Comparison of ENCODE assay signal across 8 cellular contexts in genomic region chr2:218648473-218649100, GRCh38. TPM values are rescaled to one million over a fixed set of nuclear protein-coding genes. Genes with fewer than 3 reads are reported as not detected.
DNase-seq lines count a peak whose midpoint lies in the region; ATAC-seq and TF ChIP-seq lines count a peak whose summit lies in the region.

No MANE protein-coding gene starts in this region.

- H3K4me3 ChIP-seq in HL-60 (replicated peaks; ENCODE audit: insufficient read depth, low read length), result no peak overlapping the region

- no peaks in the 10 kb centered on the region for H3K27me3 Mint-ChIP-seq in progenitor cell of endocrine pancreas

- H3K27me3 ChIP-seq in HL-60 (ENCODE audit: insufficient read depth, poor library complexity, severe bottlenecking), result no peaks in the 10 kb centered on the region

- H3K27ac ChIP-seq in HL-60 (replicated peaks), result no peak overlapping the region

- intact Hi-C loops in head of caudate nucleus (cut with DNase I), result no loop called here

- in situ Hi-C loops in G401 (cut with HindIII; ENCODE audit: low sequenced_read_pairs), result no loop called here

- ATAC-seq in HG03460 (IDR thresholded peaks at IDR 0.05; ENCODE audit: unreplicated experiment) (no peak), GM21737 (IDR thresholded peaks at IDR 0.05; ENCODE audit: unreplicated experiment) (no peak)

- no peak overlapping the region for H3K27ac Mint-ChIP-seq in progenitor cell of endocrine pancreas

- no peaks in the 10 kb centered on the region for H3K9me3 Mint-ChIP-seq in progenitor cell of endocrine pancreas (ENCODE audit: low read depth)

- DNase-seq in G401 (ENCODE audit: low spot score), result peak; percentile 50
- peak; percentile 38 to 60 for DNase-seq in HL-60 (ENCODE audit: low read depth in 1 of 2, low spot score in 1 of 2)
- DNase-seq in SHP77 (lab: John Stamatoyannopoulos, UW), result peak; percentile 26 to 37
- DNase-seq in activated naive CD4-positive, alpha-beta T cell treated with anti-CD3 and anti-CD28 coated beads, Interleukin-2, amount 50 U/mL, for 16 hours, result peak; percentile 52
- peak in 41 of 42 donors; percentile 23 to 80 (median 59) for DNase-seq in head of caudate nucleus
- DNase-seq in progenitor cell of endocrine pancreas (ENCODE audit: low spot score, unreplicated experiment), result no peak

- H3K36me3 Mint-ChIP-seq in progenitor cell of endocrine pancreas (ENCODE audit: insufficient read depth), result peaks cover 7% of the 10 kb centered on the region

- H3K4me3 Mint-ChIP-seq in progenitor cell of endocrine pancreas (ENCODE audit: low read depth), result no peak overlapping the region

- TF ChIP-seq CTCF in HL-60 (IDR thresholded peaks at IDR 0.05; ENCODE audit: insufficient read depth, low read length) (peak; percentile 96), progenitor cell of endocrine pancreas (IDR thresholded peaks at IDR 0.05; ENCODE audit: unreplicated experiment) (peak; percentile 80)

- H3K4me1 Mint-ChIP-seq in progenitor cell of endocrine pancreas (ENCODE audit: low read depth), result no peaks in the 10 kb centered on the region

RNA-seq across cellular contexts. Expression of gene ZNF142, which starts 10.8 kb away (rescaled TPM):
- 4.4 and 6.2 TPM in 2 replicates for total RNA-seq in G401 (2014; rRNA removed; shearing (Covaris generic))
- 42.2 and 43.1 TPM in 2 replicates for total RNA-seq in progenitor cell of endocrine pancreas

RNA-seq across cellular contexts. Expression of gene BCS1L, which starts 10.9 kb away (rescaled TPM):
- 19.4 and 47.4 TPM in 2 replicates for total RNA-seq in G401 (2014; rRNA removed; shearing (Covaris generic))
- 45.8 and 49.9 TPM in 2 replicates for total RNA-seq in progenitor cell of endocrine pancreas

RNA-seq across cellular contexts. Expression of gene RNF25, which starts 23.2 kb away (rescaled TPM):
- 35.6 and 48.6 TPM in 2 replicates for total RNA-seq in G401 (2014; rRNA removed; shearing (Covaris generic))
- 27.1 and 28.7 TPM in 2 replicates for total RNA-seq in progenitor cell of endocrine pancreas

RNA-seq across cellular contexts. Expression of gene STK36, which starts 23.3 kb away (rescaled TPM):
- 14.4 and 22.9 TPM in 2 replicates for total RNA-seq in G401 (2014; rRNA removed; shearing (Covaris generic))
- 137 and 138 TPM in 2 replicates for total RNA-seq in progenitor cell of endocrine pancreas

RNA-seq across cellular contexts. Expression of gene PLCD4, which starts 40.9 kb away (rescaled TPM):
- total RNA-seq in G401 (2014; rRNA removed; shearing (Covaris generic)), result 1.2 and 1.3 TPM in 2 replicates
- total RNA-seq in progenitor cell of endocrine pancreas, result 0.38 and 0.62 TPM in 2 replicates
